23 cellular contexts compared by ENCODE assay signal in genomic region chr17:5948811-5949210, GRCh38.
"Had no signal": no experiment of that assay in that cellular context is flagged by ENCODE, and none has a peak within 500 bp of the region (broad histone marks: within the 10 kb centered on the region; RNA-seq: fewer than 3 reads in every experiment).

No MANE protein-coding gene starts in this region.

- H3K9me3 ChIP-seq: suprapubic skin, testis, thoracic aorta, thyroid gland, tibial artery, transverse colon, upper lobe of left lung, upper lobe of right lung, uterus, vagina had no signal

- H3K27ac ChIP-seq: stomach, suprapubic skin, testis, thoracic aorta, thyroid gland, tibial artery, tibial nerve, transverse colon, upper lobe of left lung, upper lobe of right lung, uterus, vagina had no signal

- H3K36me3 ChIP-seq: stomach, suprapubic skin, thoracic aorta, thyroid gland, tibial artery, tibial nerve, transverse colon, upper lobe of left lung, upper lobe of right lung, uterus, vagina had no signal

- DNase-seq: stimulated activated CD4-positive, alpha-beta T cell treated with anti-CD3 and anti-CD28 coated beads, Interleukin-2, amount 100 ng/mL, for 48 hours; stimulated activated CD4-positive, alpha-beta T cell treated with anti-CD3 and anti-CD28 coated beads, Interleukin-4, amount 100 ng/mL, for 1 hour; stimulated activated CD4-positive, alpha-beta T cell treated with anti-CD3 and anti-CD28 coated beads, Interleukin-4, amount 100 ng/mL, for 24 hours; stimulated activated CD4-positive, alpha-beta T cell treated with anti-CD3 and anti-CD28 coated beads, Interleukin-4, amount 100 ng/mL, for 4 hours; stimulated activated CD8-positive, alpha-beta memory T cell treated with anti-CD3 and anti-CD28 coated beads, Interleukin-4, amount 100 ng/mL, for 48 hours; stimulated activated naive B cell treated with anti-CD40 and anti-IgM and Interleukin-4, amounts not matched to agents 10 μg/mL and 1 μg/mL and 100 μg/mL, for 72 hours; stimulated activated naive CD4-positive, alpha-beta T cell; stimulated activated naive CD4-positive, alpha-beta T cell treated with Interleukin-2 at 50 U/mL for 16 hours; stimulated activated naive CD8-positive, alpha-beta T cell treated with anti-CD3 and anti-CD28 coated beads, Interleukin-15, amount 100 ng/mL, for 72 hours; stimulated activated naive CD8-positive, alpha-beta T cell treated with anti-CD3 and anti-CD28 coated beads, Interleukin-15, Interleukin-2, amounts not matched to agents 100 U/mL and 50 U/mL, for 24 hours; stomach; substantia nigra; testis; thyroid gland; tibial artery; transverse colon; upper lobe of left lung; upper lobe of right lung; uterus had no signal

- H3K4me1 ChIP-seq: stomach, suprapubic skin, testis, thyroid gland, tibial artery, tibial nerve, upper lobe of left lung, upper lobe of right lung, uterus, vagina had no signal

- H3K4me3 ChIP-seq: stomach, suprapubic skin, testis, thoracic aorta, thyroid gland, tibial artery, tibial nerve, transverse colon, upper lobe of left lung, upper lobe of right lung, uterus, vagina had no signal

- H3K27me3 ChIP-seq: testis, thyroid gland, tibial artery, tibial nerve, upper lobe of left lung, uterus, vagina had no signal
